Comparison of ENCODE assay signal across 12 cellular contexts in the genomic region with DNA sequence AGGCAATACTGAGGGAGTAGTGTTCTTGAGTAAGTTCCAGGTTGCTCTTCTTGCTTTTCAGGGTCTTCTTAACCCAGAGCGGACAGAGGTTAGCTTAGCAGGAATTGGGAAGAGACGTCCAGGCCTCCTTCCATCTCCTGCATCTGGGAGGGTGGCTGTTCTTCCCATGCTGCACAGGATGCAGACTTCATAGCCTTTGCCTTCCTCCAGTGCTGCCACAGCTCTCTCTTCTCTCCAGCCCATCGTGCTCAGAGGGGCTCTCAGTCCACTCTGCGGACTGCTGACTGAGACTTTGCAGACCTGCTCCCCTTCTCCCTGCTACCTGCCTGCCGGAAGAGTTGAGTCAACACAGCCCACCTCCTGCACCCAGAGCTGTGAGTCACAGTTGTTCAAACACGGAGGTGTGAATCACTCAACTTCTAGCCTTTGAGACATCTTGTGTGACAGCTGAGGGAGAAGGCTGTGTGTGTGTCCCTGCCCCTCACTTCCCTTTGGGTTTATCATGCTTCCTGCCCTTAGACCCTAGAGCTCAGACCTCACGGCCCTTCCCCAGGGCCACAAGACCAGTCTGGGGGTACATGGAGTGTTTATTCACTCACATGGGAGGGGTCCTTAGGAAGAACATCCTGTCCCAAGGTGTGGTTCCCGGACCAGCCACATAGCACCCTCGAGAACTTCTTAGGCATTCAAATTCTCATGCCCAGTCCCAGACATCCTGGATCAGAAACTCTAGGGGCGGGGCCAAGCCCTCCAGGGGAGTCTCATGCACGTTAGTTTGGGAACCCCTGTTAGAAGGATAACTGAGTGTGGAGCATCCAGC.
DNase-seq lines count a peak whose midpoint lies in the region; ATAC-seq, FAIRE-seq and TF ChIP-seq lines count a peak whose summit lies in the region.
"Had no signal": no experiment of that assay in that cellular context is flagged by ENCODE, and none has a peak within 500 bp of the region (broad histone marks: within the 10 kb centered on the region; RNA-seq: fewer than 3 reads in every experiment).

No MANE protein-coding gene starts in this region.

- no peaks in the 10 kb centered on the region for H3K27me3 ChIP-seq in aorta (ENCODE audit: control insufficient read depth in 1 of 2, insufficient read depth in 2 of 2, low read length in 1 of 2)

- no peak for ATAC-seq in GM21381 (IDR thresholded peaks at IDR 0.05; ENCODE audit: unreplicated experiment)
- ATAC-seq in aorta (ENCODE audit: low FRiP score): no peak
- ATAC-seq: left lobe of liver, upper lobe of right lung had no signal

- no peaks in the 10 kb centered on the region for H3K9me3 Mint-ChIP-seq in osteocyte (ENCODE audit: unreplicated experiment)

- no peak overlapping the region for H3K27ac Mint-ChIP-seq in osteocyte (ENCODE audit: unreplicated experiment)

- DNase-seq in activated gamma-delta T cell treated with Interleukin-2 at 50 U/mL for 16 hours (peak; percentile 39), activated gamma-delta T cell (lab: John Stamatoyannopoulos, UW) (no peak), osteocyte (ENCODE audit: extremely low spot score, unreplicated experiment) (peak; percentile 67), urothelium cell line (ENCODE audit: low spot score) (peak; percentile 80), aorta (no peak), NCI-H2081 (lab: John Stamatoyannopoulos, UW) (no peak)
- DNase-seq in activated effector memory CD4-positive, alpha-beta T cell treated with anti-CD3 and anti-CD28 coated beads, Interleukin-2, amount 50 U/mL, for 16 hours: peak; percentile 70
- DNase-seq: KBM-7, NCI-H446 treated with DMSO at 0.1 percent for 48 hours, upper lobe of right lung had no signal

- no peaks in the 10 kb centered on the region for H3K36me3 ChIP-seq in aorta (ENCODE audit: control insufficient read depth in 1 of 2, insufficient read depth in 2 of 2, low read length in 1 of 2)
- H3K36me3 ChIP-seq: upper lobe of right lung had no signal

- no peak overlapping the region for H3K27ac ChIP-seq in aorta (ENCODE audit: low read depth in 1 of 2, low read length in 2 of 2)
- H3K27ac ChIP-seq: upper lobe of right lung had no signal

- WGBS in aorta, 2 donors: 59 to 63% methylated on average over 11 of the region's 11 CpGs

- H3K4me1 Mint-ChIP-seq in osteocyte (ENCODE audit: unreplicated experiment): no peaks in the 10 kb centered on the region

- H3K4me3 ChIP-seq in aorta (ENCODE audit: low read length in 2 of 2): no peak overlapping the region
- H3K4me3 ChIP-seq: upper lobe of right lung had no signal

- no peaks in the 10 kb centered on the region for H3K4me1 ChIP-seq in aorta (ENCODE audit: control insufficient read depth in 1 of 2, insufficient read depth in 2 of 2, low read length in 2 of 2)
- H3K4me1 ChIP-seq: upper lobe of right lung had no signal

- no peaks in the 10 kb centered on the region for H3K9me3 ChIP-seq in aorta (ENCODE audit: control insufficient read depth, low read length)
- H3K9me3 ChIP-seq: upper lobe of right lung had no signal

- FAIRE-seq in urothelium cell line (lab: Jason Lieb, UNC): peak; percentile 52

- peaks cover 4% of the 10 kb centered on the region for H3K27me3 Mint-ChIP-seq in osteocyte (ENCODE audit: unreplicated experiment)

- intact Hi-C loops in aorta (cut with DNase I): no loop called here

- no peak for TF ChIP-seq CTCF in osteocyte (IDR thresholded peaks at IDR 0.05)

- H3K36me3 Mint-ChIP-seq in osteocyte (ENCODE audit: unreplicated experiment): no peaks in the 10 kb centered on the region

- H3K4me3 Mint-ChIP-seq in osteocyte (ENCODE audit: unreplicated experiment): no peak overlapping the region

Comparison
In these comparisons a context has a peak if more than half of its experiments do, and no peak if none do; other contexts are left out.
1. DNase-seq: peak in activated gamma-delta T cell treated with Interleukin-2 at 50 U/mL for 16 hours (single experiment), activated effector memory CD4-positive, alpha-beta T cell treated with anti-CD3 and anti-CD28 coated beads, Interleukin-2, amount 50 U/mL, for 16 hours (single experiment), osteocyte (single experiment) and urothelium cell line (single experiment); none in activated gamma-delta T cell (single experiment), aorta (0 of 2) and NCI-H2081 (0 of 2).